Comparison of ENCODE assay signal across 29 cellular contexts in the genomic region with DNA sequence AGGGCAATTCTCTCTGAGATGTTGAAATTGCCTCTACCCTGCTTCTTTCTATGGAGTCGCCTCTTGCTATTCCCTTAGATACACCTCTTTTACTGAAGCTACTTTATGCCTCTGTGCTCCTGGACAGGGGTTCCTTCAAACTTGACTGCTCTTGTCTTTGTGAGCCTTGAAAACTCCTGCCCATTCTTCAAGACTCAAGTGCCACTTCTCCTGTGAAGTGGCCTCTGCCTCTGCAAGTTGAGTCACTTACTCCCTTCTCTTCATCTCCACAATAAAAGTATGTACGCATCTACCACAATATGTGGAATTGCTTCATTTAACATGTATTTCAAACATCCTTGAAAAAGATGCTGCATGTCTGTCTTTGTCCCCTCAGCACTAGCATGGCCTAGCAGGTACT.
"Had no signal": no experiment of that assay in that cellular context is flagged by ENCODE, and none has a peak within 500 bp of the region (broad histone marks: within the 10 kb centered on the region; RNA-seq: fewer than 3 reads in every experiment).

No MANE protein-coding gene starts in this region.

- H3K27ac ChIP-seq: adrenal gland, body of pancreas, epithelial cell of prostate, esophagus squamous epithelium, gastroesophageal sphincter, heart right ventricle, WERI-Rb-1 had no signal

- H3K9me3 ChIP-seq: adrenal gland, body of pancreas, esophagus squamous epithelium, gastroesophageal sphincter, heart right ventricle had no signal

- ATAC-seq: activated CD4-positive, CD25-positive, alpha-beta regulatory T cell treated with anti-CD3 and anti-CD28 coated beads, Interleukin-2, amount 50 U/mL, for 24 hours; activated CD8-positive, alpha-beta T cell treated with anti-CD3 and anti-CD28 coated beads for 36 hours; activated naive CD8-positive, alpha-beta T cell treated with anti-CD3 and anti-CD28 coated beads, Interleukin-2, amount 50 U/mL, for 24 hours; body of pancreas; effector memory CD8-positive, alpha-beta T cell; gastroesophageal sphincter; heart right ventricle; T-helper 17 cell had no signal

- H3K27me3 ChIP-seq: adrenal gland, body of pancreas, esophagus squamous epithelium, gastroesophageal sphincter, heart right ventricle had no signal

- H3K4me3 ChIP-seq: adrenal gland, body of pancreas, esophagus squamous epithelium, gastroesophageal sphincter, heart right ventricle had no signal

- DNase-seq: activated B cell treated with CpG ODN at 0.5 μM for 24 hours; activated CD4-positive, alpha-beta T cell treated with anti-CD3 and anti-CD28 coated beads for 48 hours; activated CD4-positive, alpha-beta T cell treated with anti-CD3 and anti-CD28 coated beads, Interleukin-2, amount 50 U/mL, for 1 hour; activated CD4-positive, alpha-beta T cell treated with anti-CD3 and anti-CD28 coated beads, Interleukin-2, amount 50 U/mL, for 48 hours; activated CD8-positive, alpha-beta memory T cell treated with anti-CD3 and anti-CD28 coated beads for 24 hours; activated CD8-positive, alpha-beta T cell treated with anti-CD3 and anti-CD28 coated beads for 36 hours; activated effector memory CD4-positive, alpha-beta T cell treated with anti-CD3 and anti-CD28 coated beads, Interleukin-2, amount 50 U/mL, for 16 hours; activated naive CD4-positive, alpha-beta T cell treated with anti-CD3 and anti-CD28 coated beads for 36 hours; activated naive CD8-positive, alpha-beta T cell treated with anti-CD3 and anti-CD28 coated beads for 36 hours; activated naive CD8-positive, alpha-beta T cell treated with anti-CD3 and anti-CD28 coated beads, Interleukin-2, amount 50 U/mL, for 24 hours; activated T-cell treated with anti-CD3 and anti-CD28 coated beads, Interleukin-2, amount 50 U/mL, for 48 hours; adrenal gland; amygdala; aorta; body of pancreas; caudate nucleus; cortex of kidney; dermis blood vessel endothelial cell; effector CD4-positive, alpha-beta T cell; effector memory CD8-positive, alpha-beta T cell; esophagus squamous epithelium; foreskin melanocyte; heart right ventricle; T-helper 17 cell; T1000; WERI-Rb-1 had no signal

- H3K4me1 ChIP-seq: adrenal gland, body of pancreas, esophagus squamous epithelium, gastroesophageal sphincter, heart right ventricle had no signal

- H3K36me3 ChIP-seq: adrenal gland, esophagus squamous epithelium, gastroesophageal sphincter, heart right ventricle, WERI-Rb-1 had no signal
